12 cellular contexts compared by ENCODE assay signal in genomic region chr10:117131390-117132327, GRCh38. TPM values are rescaled to one million over a fixed set of nuclear protein-coding genes. Genes with fewer than 3 reads are reported as not detected.
DNase-seq lines count a peak whose midpoint lies in the region; ATAC-seq and TF ChIP-seq lines count a peak whose summit lies in the region.
"Had no signal": no experiment of that assay in that cellular context is flagged by ENCODE, and none has a peak within 500 bp of the region (broad histone marks: within the 10 kb centered on the region; RNA-seq: fewer than 3 reads in every experiment).

No MANE protein-coding gene starts in this region.

- peaks cover 4% of the 10 kb centered on the region for H3K36me3 Mint-ChIP-seq in glutamatergic neuron (ENCODE audit: unreplicated experiment)

- H3K4me1 Mint-ChIP-seq in glutamatergic neuron (ENCODE audit: low read depth, unreplicated experiment) = peaks cover 11% of the 10 kb centered on the region

- no peaks in the 10 kb centered on the region; the same call in 1 of the 2 replicates for H3K9me3 ChIP-seq in ES-I3 (ENCODE audit: control insufficient read depth, insufficient read depth, low read length)
- H3K9me3 ChIP-seq in NT2/D1 (ENCODE audit: insufficient read depth, low read length) = no peaks in the 10 kb centered on the region
- no peaks in the 10 kb centered on the region for H3K9me3 ChIP-seq in osteoblast (ENCODE audit: low read depth, low read length)
- H3K9me3 ChIP-seq: left lung, Peyer's patch had no signal

- DNase-seq in NT2/D1 (ENCODE audit: low read depth, low spot score) (no peak), glutamatergic neuron (no peak), osteoblast (ENCODE audit: insufficient read length, low spot score, missing footprints) (peak; percentile 71), NCI-H1417 treated with DMSO at 0.1 percent for 48 hours (lab: John Stamatoyannopoulos, UW) (no peak)
- DNase-seq: dorsolateral prefrontal cortex; left lung; NCI-H1105; Peyer's patch; stimulated activated CD4-positive, alpha-beta T cell treated with anti-CD3 and anti-CD28 coated beads, Interleukin-2, amount 100 ng/mL, for 48 hours had no signal

- H3K79me2 ChIP-seq in osteoblast (ENCODE audit: insufficient read depth, low read length) = no peaks in the 10 kb centered on the region

- no peak overlapping the region for H2AFZ ChIP-seq in osteoblast (ENCODE audit: low read length)

- H3K4me2 ChIP-seq in osteoblast (ENCODE audit: insufficient read depth, low read length) = no peak overlapping the region

- no peak overlapping the region for H3K27ac Mint-ChIP-seq in glutamatergic neuron (ENCODE audit: unreplicated experiment)

- H3K9ac ChIP-seq in ES-I3 (ENCODE audit: low read depth, low read length) = peak overlapping the region; percentile 51; the same call in 1 of the 2 replicates
- H3K9ac ChIP-seq in NT2/D1 (ENCODE audit: insufficient read length, low read depth) = no peak overlapping the region

- H4K20me1 ChIP-seq in osteoblast (ENCODE audit: insufficient read depth, low read length) = no peaks in the 10 kb centered on the region

- ATAC-seq in GM19395 (IDR thresholded peaks at IDR 0.05; ENCODE audit: unreplicated experiment) = no peak
- no peak for ATAC-seq in GM18511 (IDR thresholded peaks at IDR 0.05; ENCODE audit: unreplicated experiment)
- ATAC-seq: left lung had no signal

- peaks cover 26% of the 10 kb centered on the region; the same call in 1 of the 2 replicates for H3K4me1 ChIP-seq in ES-I3 (ENCODE audit: insufficient read depth, low read length)
- H3K4me1 ChIP-seq in NT2/D1 (ENCODE audit: insufficient read depth, insufficient read length) = peaks cover 3% of the 10 kb centered on the region
- no peaks in the 10 kb centered on the region for H3K4me1 ChIP-seq in osteoblast (ENCODE audit: insufficient read depth, low read length)

- TF ChIP-seq CTCF in glutamatergic neuron (IDR thresholded peaks at IDR 0.05; ENCODE audit: partially characterized antibody, unreplicated experiment) (no peak), osteoblast (IDR thresholded peaks at IDR 0.05; ENCODE audit: extremely low read depth, low read depth, low read length) (no peak)

- peaks cover 42% of the 10 kb centered on the region for H3K27me3 Mint-ChIP-seq in glutamatergic neuron (ENCODE audit: unreplicated experiment)

- no peak overlapping the region for H3K27ac ChIP-seq in osteoblast (ENCODE audit: low read depth, low read length)
- H3K27ac ChIP-seq: left lung, Peyer's patch had no signal

- H3K4me3 ChIP-seq in NT2/D1 (ENCODE audit: insufficient read length, low read depth) (peak overlapping the region; percentile 18), osteoblast (ENCODE audit: insufficient read depth, low read length) (no peak overlapping the region)
- H3K4me3 ChIP-seq: left lung had no signal

- H3K4me3 Mint-ChIP-seq in glutamatergic neuron (ENCODE audit: unreplicated experiment) = peak overlapping the region; percentile 77

- H3K9me3 Mint-ChIP-seq in glutamatergic neuron (ENCODE audit: unreplicated experiment) = peaks cover 11% of the 10 kb centered on the region

- H3K36me3 ChIP-seq in ES-I3 (ENCODE audit: insufficient read depth, low read length) = no peaks in the 10 kb centered on the region
- no peaks in the 10 kb centered on the region for H3K36me3 ChIP-seq in NT2/D1 (ENCODE audit: insufficient read depth, insufficient read length, low read length)
- no peaks in the 10 kb centered on the region for H3K36me3 ChIP-seq in osteoblast (ENCODE audit: insufficient read depth, low read length)
- H3K36me3 ChIP-seq: left lung, Peyer's patch had no signal

- H3K27me3 ChIP-seq in NT2/D1 (ENCODE audit: insufficient read depth, insufficient read length) = peaks cover 99% of the 10 kb centered on the region
- H3K27me3 ChIP-seq in osteoblast (ENCODE audit: insufficient read depth, low read length) = peaks cover 71% of the 10 kb centered on the region

RNA-seq across cellular contexts. Expression of gene VAX1, which starts 6.4 kb away (rescaled TPM):
- total RNA-seq in glutamatergic neuron (ENCODE audit: unreplicated experiment) (0.27 TPM), osteoblast (not detected in 2 replicates)
- total RNA-seq: left lung, Peyer's patch had no signal
